8 cellular contexts compared by ENCODE assay signal in the genomic region with DNA sequence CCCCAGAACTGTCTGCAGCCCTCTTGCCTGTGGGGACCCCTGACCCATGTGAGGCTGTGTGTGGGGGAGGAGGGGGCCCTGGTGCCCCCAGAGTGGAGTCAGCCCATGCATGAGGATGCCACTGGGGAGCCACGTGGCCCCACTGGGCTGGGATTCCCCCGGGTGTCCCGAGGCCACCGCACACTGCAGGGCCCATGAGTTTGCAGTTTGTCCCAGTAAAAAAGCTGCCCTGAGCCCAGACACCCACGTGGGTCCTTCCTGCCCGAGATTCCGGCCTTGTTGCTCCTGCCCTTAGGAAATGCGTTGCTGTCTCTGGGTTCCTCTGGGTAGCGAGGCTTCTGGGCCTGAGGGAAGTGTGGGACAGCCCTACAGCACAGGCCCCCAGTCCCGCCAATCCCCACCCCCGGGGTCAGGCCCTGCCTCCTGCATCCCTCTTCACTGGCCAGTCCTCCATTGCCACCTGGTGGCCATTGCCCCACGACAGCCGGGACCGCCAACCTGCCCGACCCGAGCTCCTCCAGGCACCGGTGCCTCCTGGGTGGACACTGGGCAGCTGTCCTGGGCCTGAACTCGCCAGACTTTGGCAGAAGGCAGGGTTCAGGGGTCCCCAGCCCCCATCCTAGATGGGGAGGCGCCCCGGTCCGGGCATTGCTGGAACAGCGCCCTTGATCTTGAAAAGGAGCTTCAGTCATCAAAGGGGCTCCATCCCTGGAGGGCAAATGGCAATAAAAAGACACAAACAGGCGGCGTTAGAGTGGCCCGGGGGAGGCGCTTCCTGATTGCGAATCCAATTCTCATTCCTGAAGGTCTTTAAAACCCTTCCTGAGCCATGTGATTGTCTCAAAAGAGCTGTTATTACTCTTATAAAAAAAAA. TPM values are rescaled to one million over a fixed set of nuclear protein-coding genes. Genes with fewer than 3 reads are reported as not detected.
A peak's percentile ranks its signal among the peaks of the same experiment; 100 is the strongest.
DNase-seq lines count a peak whose midpoint lies in the region; ATAC-seq and TF ChIP-seq lines count a peak whose summit lies in the region.

No MANE protein-coding gene starts in this region.

- H4K5ac ChIP-seq in mesendoderm (ENCODE audit: low read length): no peak overlapping the region

- H3K36me3 ChIP-seq in endodermal cell (ENCODE audit: control insufficient read depth, insufficient read depth, low read length): no peaks in the 10 kb centered on the region
- no peaks in the 10 kb centered on the region for H3K36me3 ChIP-seq in mesendoderm (ENCODE audit: control insufficient read depth, insufficient read depth, low read length)

- no peak overlapping the region for H2AK5ac ChIP-seq in mesendoderm (ENCODE audit: low read length)

- H3K4me3 ChIP-seq in endodermal cell (ENCODE audit: low read length) (no peak overlapping the region), mesendoderm (ENCODE audit: low read length) (no peak overlapping the region)

- H3K9me3 Mint-ChIP-seq in endodermal cell: no peaks in the 10 kb centered on the region

- no peak overlapping the region for H2BK15ac ChIP-seq in mesendoderm (replicated peaks; ENCODE audit: low read depth)

- H3K9ac ChIP-seq in endodermal cell (ENCODE audit: extremely low read depth, low read length, poor library complexity, severe bottlenecking): no peak overlapping the region
- H3K9ac ChIP-seq in mesendoderm (ENCODE audit: low read length): peak overlapping the region; percentile 4

- no peaks in the 10 kb centered on the region for H3K9me3 ChIP-seq in endodermal cell (ENCODE audit: control insufficient read depth, low read length)

- peak; percentile 96 for TF ChIP-seq CTCF in endodermal cell (conservative IDR thresholded peaks at IDR 0.05)

- no peak overlapping the region for H2BK120ac ChIP-seq in mesendoderm (ENCODE audit: low read depth, low read length)

- H3K18ac ChIP-seq in mesendoderm (ENCODE audit: low read length): no peak overlapping the region

- peak overlapping the region; percentile 19 for H3K56ac ChIP-seq in mesendoderm (ENCODE audit: low read length)

- no peak overlapping the region for H2BK5ac ChIP-seq in mesendoderm (ENCODE audit: low read length)

- peak; percentile 32 for DNase-seq in SIG-M5 treated with dmso at 0.1 percent for 504 hours (lab: John Stamatoyannopoulos, UW; ENCODE audit: unreplicated experiment)
- no peak for DNase-seq in SIG-M5 (lab: John Stamatoyannopoulos, UW)
- DNase-seq in NCI-H526 treated with DMSO at 0.1 percent for 48 hours (lab: John Stamatoyannopoulos, UW): peak; percentile 50
- DNase-seq in activated CD8-positive, alpha-beta memory T cell treated with anti-CD3 and anti-CD28 coated beads for 4 hours (ENCODE audit: low read depth in 2 of 2): peak; percentile 22 to 33
- DNase-seq in endodermal cell: peak; percentile 97
- DNase-seq in mesendoderm: peak; percentile 88
- peak; percentile 22 to 37 for DNase-seq in stimulated activated CD8-positive, alpha-beta memory T cell treated with anti-CD3 and anti-CD28 coated beads, Interleukin-4, amount 100 ng/mL, for 1 hour (ENCODE audit: low read depth in 2 of 2, low spot score in 1 of 2)

- H3K27me3 ChIP-seq in endodermal cell (ENCODE audit: control insufficient read depth, insufficient read depth, low read length, poor library complexity, severe bottlenecking) (no peaks in the 10 kb centered on the region), mesendoderm (ENCODE audit: insufficient read depth, low read length, poor library complexity) (no peaks in the 10 kb centered on the region)

- WGBS in endodermal cell (ENCODE audit: insufficient coverage in 1 of 2, insufficient read length in 1 of 2), 2 experiments: 32 to 41% methylated on average over 23 to 27 of the region's 27 CpGs
- no CpG with 5 or more reads among the region's 27 CpGs for WGBS in mesendoderm (ENCODE audit: extremely low coverage, insufficient coverage, low lambda C conversion rate)

- H3K23ac ChIP-seq in mesendoderm (ENCODE audit: low read length): no peak overlapping the region

- H3K4ac ChIP-seq in mesendoderm (ENCODE audit: low read depth, low read length): no peak overlapping the region

- no peaks in the 10 kb centered on the region for H3K36me3 Mint-ChIP-seq in endodermal cell (ENCODE audit: low read depth)

- H3K79me2 ChIP-seq in mesendoderm (ENCODE audit: control insufficient read depth, insufficient read depth, low read length): no peaks in the 10 kb centered on the region

- H3K4me2 ChIP-seq in mesendoderm (ENCODE audit: low read length): no peak overlapping the region

- H3K27me3 Mint-ChIP-seq in endodermal cell (ENCODE audit: insufficient read depth): no peaks in the 10 kb centered on the region

- no peak for ATAC-seq in GM21737 (IDR thresholded peaks at IDR 0.05; ENCODE audit: unreplicated experiment)

- H3K79me1 ChIP-seq in mesendoderm (ENCODE audit: low read length): no peaks in the 10 kb centered on the region

- H3K4me3 Mint-ChIP-seq in endodermal cell: no peak overlapping the region

- no peak overlapping the region for H4K8ac ChIP-seq in mesendoderm (ENCODE audit: low read depth, low read length)

- H3K4me1 Mint-ChIP-seq in endodermal cell: no peaks in the 10 kb centered on the region

- H3K4me1 ChIP-seq in endodermal cell (ENCODE audit: control insufficient read depth, insufficient read depth, low read length): peaks cover 2% of the 10 kb centered on the region
- no peaks in the 10 kb centered on the region for H3K4me1 ChIP-seq in mesendoderm (ENCODE audit: control insufficient read depth, low read depth, low read length)

- H3K27ac Mint-ChIP-seq in endodermal cell: no peak overlapping the region

- H3K27ac ChIP-seq in endodermal cell (ENCODE audit: low read depth, low read length) (no peak overlapping the region), mesendoderm (ENCODE audit: low read depth, low read length) (no peak overlapping the region)

RNA-seq across cellular contexts. Expression of a gene that starts 15.6 kb away (rescaled TPM):
- not detected for total RNA-seq in endodermal cell
- polyA plus RNA-seq in endodermal cell (2013, experiment 1 of 2): not detected
- not detected for polyA plus RNA-seq in endodermal cell (2013, experiment 2 of 2)
- not detected for polyA plus RNA-seq in mesendoderm (2013, experiment 1 of 2)
- not detected for polyA plus RNA-seq in mesendoderm (2013, experiment 2 of 2)

RNA-seq across cellular contexts. Expression of a gene that starts 40.6 kb away (rescaled TPM):
- 10 to 100 TPM in 1 of 2 donors, 1 to 10 TPM in 1; 8.2 to 15.7 TPM for total RNA-seq in endodermal cell
- polyA plus RNA-seq in endodermal cell (2013, experiment 1 of 2): 4.0 TPM
- 4.0 TPM for polyA plus RNA-seq in endodermal cell (2013, experiment 2 of 2)
- polyA plus RNA-seq in mesendoderm (2013, experiment 1 of 2): 1.1 TPM
- 0.97 TPM for polyA plus RNA-seq in mesendoderm (2013, experiment 2 of 2)
